ENCODE assay signal across 1 cellular context in the genomic region with DNA sequence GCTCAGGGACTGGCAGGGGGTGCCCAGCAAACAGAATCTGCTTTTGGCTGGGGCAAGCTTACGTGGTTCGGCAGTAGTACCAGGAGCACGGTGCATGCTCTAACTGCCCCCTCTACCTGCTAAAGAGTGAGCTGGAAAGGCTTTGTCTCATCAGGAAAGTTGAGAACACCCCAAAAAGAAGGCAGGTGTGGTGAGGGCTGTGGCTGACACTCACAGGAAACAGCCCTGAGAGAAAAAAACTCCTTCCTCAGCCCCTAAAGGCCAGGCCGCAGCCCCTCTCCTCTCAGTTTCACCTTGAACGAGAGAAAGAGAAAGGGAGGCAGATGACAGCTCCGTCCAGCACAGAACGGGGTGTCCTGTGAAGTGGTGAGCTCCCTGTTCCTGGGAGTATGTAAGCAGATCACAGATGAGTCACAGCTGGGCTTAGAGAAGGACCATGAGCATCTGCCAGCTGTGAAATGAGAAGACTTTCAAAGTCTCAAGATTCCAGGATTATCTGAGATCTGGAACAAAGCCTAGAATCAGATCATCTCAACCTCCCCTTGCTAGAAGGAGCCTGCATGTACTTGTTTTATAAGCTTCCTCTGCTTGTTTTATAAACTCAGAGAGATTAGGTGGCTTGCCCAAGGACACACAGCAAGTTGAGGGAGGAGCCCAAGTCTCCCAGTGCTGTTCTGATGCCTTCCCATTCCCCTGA.
TF ChIP-seq lines count a peak whose summit lies in the region.

No MANE protein-coding gene starts in this region.

TF ChIP-seq in K562, 482 proteins besides CTCF, POLR2A, EP300 and RAD21 (continued from another document):
- TF ChIP-seq, protein P1, sequence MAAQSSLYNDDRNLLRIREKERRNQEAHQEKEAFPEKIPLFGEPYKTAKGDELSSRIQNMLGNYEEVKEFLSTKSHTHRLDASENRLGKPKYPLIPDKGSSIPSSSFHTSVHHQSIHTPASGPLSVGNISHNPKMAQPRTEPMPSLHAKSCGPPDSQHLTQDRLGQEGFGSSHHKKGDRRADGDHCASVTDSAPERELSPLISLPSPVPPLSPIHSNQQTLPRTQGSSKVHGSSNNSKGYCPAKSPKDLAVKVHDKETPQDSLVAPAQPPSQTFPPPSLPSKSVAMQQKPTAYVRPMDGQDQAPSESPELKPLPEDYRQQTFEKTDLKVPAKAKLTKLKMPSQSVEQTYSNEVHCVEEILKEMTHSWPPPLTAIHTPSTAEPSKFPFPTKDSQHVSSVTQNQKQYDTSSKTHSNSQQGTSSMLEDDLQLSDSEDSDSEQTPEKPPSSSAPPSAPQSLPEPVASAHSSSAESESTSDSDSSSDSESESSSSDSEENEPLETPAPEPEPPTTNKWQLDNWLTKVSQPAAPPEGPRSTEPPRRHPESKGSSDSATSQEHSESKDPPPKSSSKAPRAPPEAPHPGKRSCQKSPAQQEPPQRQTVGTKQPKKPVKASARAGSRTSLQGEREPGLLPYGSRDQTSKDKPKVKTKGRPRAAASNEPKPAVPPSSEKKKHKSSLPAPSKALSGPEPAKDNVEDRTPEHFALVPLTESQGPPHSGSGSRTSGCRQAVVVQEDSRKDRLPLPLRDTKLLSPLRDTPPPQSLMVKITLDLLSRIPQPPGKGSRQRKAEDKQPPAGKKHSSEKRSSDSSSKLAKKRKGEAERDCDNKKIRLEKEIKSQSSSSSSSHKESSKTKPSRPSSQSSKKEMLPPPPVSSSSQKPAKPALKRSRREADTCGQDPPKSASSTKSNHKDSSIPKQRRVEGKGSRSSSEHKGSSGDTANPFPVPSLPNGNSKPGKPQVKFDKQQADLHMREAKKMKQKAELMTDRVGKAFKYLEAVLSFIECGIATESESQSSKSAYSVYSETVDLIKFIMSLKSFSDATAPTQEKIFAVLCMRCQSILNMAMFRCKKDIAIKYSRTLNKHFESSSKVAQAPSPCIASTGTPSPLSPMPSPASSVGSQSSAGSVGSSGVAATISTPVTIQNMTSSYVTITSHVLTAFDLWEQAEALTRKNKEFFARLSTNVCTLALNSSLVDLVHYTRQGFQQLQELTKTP (IDR thresholded peaks at IDR 0.05; ENCODE audit: low read depth in 1 of 2, partially characterized antibody in 2 of 2) = no peak
- TF ChIP-seq JUND (IDR thresholded peaks at IDR 0.05; ENCODE audit: borderline replicate concordance, low read depth, low read length) (peak; percentile 49; the same call in 1 of the 2 replicates), JUND (tag; IDR thresholded peaks at IDR 0.05; ENCODE audit: borderline replicate concordance, low read depth, low read length) (0 out of 3 replicates have a peak, but pooled peaks have one; percentile 42), MAFK (IDR thresholded peaks at IDR 0.05; ENCODE audit: low read length) (no peak), PTBP1 (IDR thresholded peaks at IDR 0.05; ENCODE audit: low read depth, low read length) (no peak), PTRF (tag; IDR thresholded peaks at IDR 0.05) (no peak)
